In genomic region chr1:84078108-84078823, GRCh38 we compare ENCODE assay signal across 8 cellular contexts.
DNase-seq lines count a peak whose midpoint lies in the region; ATAC-seq lines count a peak whose summit lies in the region.

No MANE protein-coding gene starts in this region.

- H3K27me3 Mint-ChIP-seq in activated naive CD8-positive, alpha-beta T cell: no peaks in the 10 kb centered on the region

- no peak overlapping the region for H3K27ac Mint-ChIP-seq in activated naive CD8-positive, alpha-beta T cell

- H3K4me1 Mint-ChIP-seq in activated naive CD8-positive, alpha-beta T cell (ENCODE audit: low read depth): peaks cover 21% of the 10 kb centered on the region

- no peaks in the 10 kb centered on the region for H3K9me3 Mint-ChIP-seq in activated naive CD8-positive, alpha-beta T cell (ENCODE audit: low read depth)

- ATAC-seq in left ventricle myocardium superior: peak; percentile 64

- no peaks in the 10 kb centered on the region for H3K36me3 Mint-ChIP-seq in activated naive CD8-positive, alpha-beta T cell

- intact Hi-C loops in left ventricle myocardium superior (cut with micrococcal nuclease): no loop called here
- intact Hi-C loops in posterior vena cava (cut with DNase I): no loop called here

- DNase-seq in stimulated activated CD4-positive, alpha-beta T cell treated with anti-CD3 and anti-CD28 coated beads, Interleukin-12 subunit alpha, Interleukin-12 subunit beta, amount 100 ng/mL, for 4 hours: peak; percentile 30
- no peak for DNase-seq in stimulated activated CD4-positive, alpha-beta T cell treated with anti-CD3 and anti-CD28 coated beads, Interleukin-1b, Interleukin-23, amount 100 ng/mL, for 48 hours
- DNase-seq in HCEC 1CT (peak; percentile 50), LoVo (ENCODE audit: low spot score) (peak; percentile 5), left ventricle myocardium superior (no peak), posterior vena cava (ENCODE audit: low spot score) (peak; percentile 81)
- no peak for DNase-seq in activated effector memory CD4-positive, alpha-beta T cell treated with anti-CD3 and anti-CD28 coated beads, Interleukin-2, amount 50 U/mL, for 16 hours

- H3K4me3 Mint-ChIP-seq in activated naive CD8-positive, alpha-beta T cell: peak overlapping the region; percentile 87

Comparison
In these comparisons a context has a peak if more than half of its experiments do, and no peak if none do; other contexts are left out.
1. DNase-seq: peak in stimulated activated CD4-positive, alpha-beta T cell treated with anti-CD3 and anti-CD28 coated beads, Interleukin-12 subunit alpha, Interleukin-12 subunit beta, amount 100 ng/mL, for 4 hours (single experiment), HCEC 1CT (single experiment), LoVo (single experiment) and posterior vena cava (single experiment); none in stimulated activated CD4-positive, alpha-beta T cell treated with anti-CD3 and anti-CD28 coated beads, Interleukin-1b, Interleukin-23, amount 100 ng/mL, for 48 hours (single experiment), left ventricle myocardium superior (single experiment) and activated effector memory CD4-positive, alpha-beta T cell treated with anti-CD3 and anti-CD28 coated beads, Interleukin-2, amount 50 U/mL, for 16 hours (single experiment).